In the genomic region with DNA sequence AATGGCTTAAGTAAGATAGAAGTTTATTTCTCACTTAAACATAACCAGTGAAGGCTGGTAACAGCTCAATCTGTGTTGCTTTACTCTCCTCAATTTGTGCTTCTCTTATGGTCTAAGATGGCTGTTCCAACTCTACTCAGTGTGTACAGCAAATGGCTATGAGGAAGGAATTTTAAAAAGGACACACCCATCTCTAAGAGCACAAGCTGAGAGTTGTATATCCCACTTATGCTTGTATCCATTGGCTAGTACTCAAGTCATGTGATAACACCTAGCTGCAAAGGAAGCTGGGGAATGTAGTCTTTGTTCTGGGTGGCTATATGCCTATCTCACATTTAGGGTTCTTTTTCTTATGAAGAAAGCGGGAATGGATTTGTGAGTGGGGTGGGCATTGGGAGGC, we compare ENCODE assay signal across 10 cellular contexts.
DNase-seq lines count a peak whose midpoint lies in the region; ATAC-seq, FAIRE-seq and TF ChIP-seq lines count a peak whose summit lies in the region.
"Had no signal": no experiment of that assay in that cellular context is flagged by ENCODE, and none has a peak within 500 bp of the region (broad histone marks: within the 10 kb centered on the region; RNA-seq: fewer than 3 reads in every experiment).

No MANE protein-coding gene starts in this region.

- no peak overlapping the region for H3K4me2 ChIP-seq in H9 (ENCODE audit: insufficient read depth, insufficient read length, low read length)

- TF ChIP-seq POLR2A in GM12891 (IDR thresholded peaks at IDR 0.05; ENCODE audit: low read depth, low read length): no peak

- no peak overlapping the region for H4K91ac ChIP-seq in H9 (ENCODE audit: insufficient read length, low read depth, low read length)

- no peaks in the 10 kb centered on the region; a peak in 1 of 5 replicates for H3K9me3 Mint-ChIP-seq in H9

- H2BK5ac ChIP-seq in H9 (ENCODE audit: insufficient read length, low read length): no peak overlapping the region

- H3K4me1 ChIP-seq in H9 (ENCODE audit: insufficient read depth, low read length): no peaks in the 10 kb centered on the region
- H3K4me1 ChIP-seq: prostate gland had no signal

- no peaks in the 10 kb centered on the region for H3K27me3 ChIP-seq in H9 (ENCODE audit: insufficient read depth, low read length)

- no peak for ATAC-seq in HG02852 (IDR thresholded peaks at IDR 0.05; ENCODE audit: unreplicated experiment)

- H3K14ac ChIP-seq in H9 (ENCODE audit: insufficient read depth, low read length): no peak overlapping the region

- no peak overlapping the region for H2BK20ac ChIP-seq in H9 (ENCODE audit: low read depth, low read length, poor library complexity, severe bottlenecking)

- no peak overlapping the region for H2BK120ac ChIP-seq in H9 (ENCODE audit: low read depth, low read length, poor library complexity, severe bottlenecking)

- H3K9me3 ChIP-seq in H9 (ENCODE audit: control insufficient read depth, low read depth, low read length): no peaks in the 10 kb centered on the region
- H3K9me3 ChIP-seq: HAP-1, prostate gland had no signal

- H2AK5ac ChIP-seq in H9 (ENCODE audit: insufficient read length, low read length): no peak overlapping the region

- WGBS in H9 (ENCODE audit: extremely low coverage, insufficient read length, low lambda C conversion rate): no CpG with 5 or more reads among the region's 1 CpG

- peak overlapping the region; percentile 95 for H2AFZ ChIP-seq in H9 (ENCODE audit: low read length)

- H3K79me2 ChIP-seq in H9 (ENCODE audit: insufficient read depth, low read length): no peaks in the 10 kb centered on the region

- H4K5ac ChIP-seq in H9 (ENCODE audit: insufficient read length, low read depth, low read length): no peak overlapping the region

- H3K18ac ChIP-seq in H9 (ENCODE audit: insufficient read length, low read depth, low read length): no peak overlapping the region

- no peak overlapping the region for H4K8ac ChIP-seq in H9 (replicated peaks; ENCODE audit: insufficient read length, low read depth, low read length)

- H3K27ac Mint-ChIP-seq in H9: no peak overlapping the region

- no peaks in the 10 kb centered on the region for H3K4me1 Mint-ChIP-seq in H9

- H3K4me3 Mint-ChIP-seq in H9: no peak overlapping the region

- H3K27me3 Mint-ChIP-seq in H9 (ENCODE audit: low read depth): no peaks in the 10 kb centered on the region

- no peak overlapping the region for H3K27ac ChIP-seq in H9 (ENCODE audit: insufficient read length, low read depth, low read length)
- H3K27ac ChIP-seq: prostate gland had no signal

- H2BK15ac ChIP-seq in H9 (ENCODE audit: low read depth, low read length): no peak overlapping the region

- DNase-seq in GM12891 (ENCODE audit: insufficient read length, low spot score) (no peak), H9 (no peak), NCI-H82 (lab: John Stamatoyannopoulos, UW) (peak; percentile 40), fibroblast of the aortic adventitia (ENCODE audit: low read depth) (peak; percentile 54), GM20000 (ENCODE audit: low spot score) (no peak), RPMI8226 (no peak)
- no peak for DNase-seq in stimulated activated CD4-positive, alpha-beta T cell treated with anti-CD3 and anti-CD28 coated beads, Interleukin-4, amount 100 ng/mL, for 4 hours

- no peak overlapping the region for H3K56ac ChIP-seq in H9 (ENCODE audit: insufficient read length, low read depth, low read length)

- no peak overlapping the region for H2BK12ac ChIP-seq in H9 (ENCODE audit: insufficient read length, low read depth, low read length)

- H4K20me1 ChIP-seq in H9 (ENCODE audit: control insufficient read depth, insufficient read depth, insufficient read length): no peaks in the 10 kb centered on the region

- TF ChIP-seq CTCF in H9 (conservative IDR thresholded peaks at IDR 0.05) (no peak), fibroblast of the aortic adventitia (IDR thresholded peaks at IDR 0.05; ENCODE audit: insufficient read depth, low read length) (no peak), GM20000 (IDR thresholded peaks at IDR 0.05; ENCODE audit: extremely low read depth, missing control alignments) (no peak)

- H3K79me1 ChIP-seq in H9 (ENCODE audit: insufficient read depth, low read depth, low read length, poor library complexity, severe bottlenecking): no peaks in the 10 kb centered on the region

- H3K4ac ChIP-seq in H9 (ENCODE audit: low read depth, low read length): no peak overlapping the region

- FAIRE-seq in GM12891 (lab: Jason Lieb, UNC): peak; percentile 26

- H3K4me3 ChIP-seq in fibroblast of the aortic adventitia (ENCODE audit: low read depth, low read length): no peak overlapping the region
- H3K4me3 ChIP-seq: HAP-1, prostate gland had no signal

- no peak overlapping the region for H3K9ac ChIP-seq in H9 (ENCODE audit: extremely low read depth, insufficient read length, low read length)

- H3T11ph ChIP-seq in H9 (ENCODE audit: low read length): no peak overlapping the region

- no peaks in the 10 kb centered on the region for H3K23me2 ChIP-seq in H9 (ENCODE audit: insufficient read length, low read depth, low read length, poor library complexity, severe bottlenecking)

- no peak overlapping the region for H3K23ac ChIP-seq in H9 (ENCODE audit: insufficient read length, low read depth, low read length)

- H3K36me3 Mint-ChIP-seq in H9 (ENCODE audit: insufficient read depth in 1 of 3, low read depth in 3 of 3): no peaks in the 10 kb centered on the region

TF ChIP-seq in GM12891, 5 proteins besides CTCF, POLR2A, EP300 and RAD21:
- TF ChIP-seq POLR2AphosphoS5 (IDR thresholded peaks at IDR 0.05; ENCODE audit: low read depth, low read length) (no peak), TAF1 (IDR thresholded peaks at IDR 0.05; ENCODE audit: low read depth, low read length) (no peak), SPI1 (IDR thresholded peaks at IDR 0.05; ENCODE audit: low read depth, low read length) (no peak), PAX5 (IDR thresholded peaks at IDR 0.05; ENCODE audit: insufficient read depth, low read length, severe bottlenecking) (no peak), POU2F2 (IDR thresholded peaks at IDR 0.05; ENCODE audit: low read depth, low read length) (no peak)
TF ChIP-seq in GM12891: peak in this region for 0.

Comparison
In these comparisons a context has a peak if more than half of its experiments do, and no peak if none do; other contexts are left out.
1. DNase-seq: peak in NCI-H82 (single experiment) and fibroblast of the aortic adventitia (single experiment); none in GM12891 (single experiment), H9 (single experiment), stimulated activated CD4-positive, alpha-beta T cell treated with anti-CD3 and anti-CD28 coated beads, Interleukin-4, amount 100 ng/mL, for 4 hours (0 of 2), GM20000 (single experiment) and RPMI8226 (single experiment).